In genomic region chr3:15974647-15975046, GRCh38 we compare ENCODE assay signal across 13 cellular contexts.
DNase-seq lines count a peak whose midpoint lies in the region; ATAC-seq and TF ChIP-seq lines count a peak whose summit lies in the region.
"Had no signal": no experiment of that assay in that cellular context is flagged by ENCODE, and none has a peak within 500 bp of the region (broad histone marks: within the 10 kb centered on the region; RNA-seq: fewer than 3 reads in every experiment).

No MANE protein-coding gene starts in this region.

- WGBS in endodermal cell (ENCODE audit: insufficient coverage in 1 of 2, insufficient read length in 1 of 2), 2 experiments: 42 to 81% methylated on average over 2 to 6 of the region's 6 CpGs

- H3K27ac Mint-ChIP-seq in endodermal cell: no peak overlapping the region
- H3K27ac Mint-ChIP-seq: CD4-positive, CD25-positive, alpha-beta regulatory T cell had no signal

- no peaks in the 10 kb centered on the region for H3K27me3 Mint-ChIP-seq in endodermal cell (ENCODE audit: insufficient read depth)

- H3K4me3 ChIP-seq in endodermal cell (ENCODE audit: low read length): no peak overlapping the region
- H3K4me3 ChIP-seq: ascending aorta, sigmoid colon had no signal

- H3K27ac ChIP-seq in endodermal cell (ENCODE audit: low read depth, low read length): no peak overlapping the region
- H3K27ac ChIP-seq: ascending aorta, sigmoid colon had no signal

- TF ChIP-seq CTCF in endodermal cell (conservative IDR thresholded peaks at IDR 0.05): peak; percentile 74

- no peaks in the 10 kb centered on the region for H3K27me3 ChIP-seq in endodermal cell (ENCODE audit: control insufficient read depth, insufficient read depth, low read length, poor library complexity, severe bottlenecking)
- H3K27me3 ChIP-seq: ascending aorta, sigmoid colon had no signal

- H3K4me1 Mint-ChIP-seq in endodermal cell: no peaks in the 10 kb centered on the region
- H3K4me1 Mint-ChIP-seq: CD4-positive, CD25-positive, alpha-beta regulatory T cell had no signal

- H3K36me3 ChIP-seq in endodermal cell (ENCODE audit: control insufficient read depth, insufficient read depth, low read length): no peaks in the 10 kb centered on the region
- H3K36me3 ChIP-seq: ascending aorta, sigmoid colon had no signal

- H3K4me1 ChIP-seq in endodermal cell (ENCODE audit: control insufficient read depth, insufficient read depth, low read length): no peaks in the 10 kb centered on the region
- H3K4me1 ChIP-seq: ascending aorta, sigmoid colon had no signal

- H3K9ac ChIP-seq in endodermal cell (ENCODE audit: extremely low read depth, low read length, poor library complexity, severe bottlenecking): no peak overlapping the region

- no peak overlapping the region for H3K4me3 Mint-ChIP-seq in endodermal cell
- H3K4me3 Mint-ChIP-seq: CD4-positive, CD25-positive, alpha-beta regulatory T cell had no signal

- H3K9me3 Mint-ChIP-seq in endodermal cell: no peaks in the 10 kb centered on the region

- ATAC-seq in GM18520 (IDR thresholded peaks at IDR 0.05; ENCODE audit: unreplicated experiment): no peak

- DNase-seq in stimulated activated CD4-positive, alpha-beta T cell treated with anti-CD3 and anti-CD28 coated beads, Interleukin-15, amount 100 ng/mL, for 24 hours: peak; percentile 15
- no peak for DNase-seq in stimulated activated CD4-positive, alpha-beta T cell treated with anti-CD3 and anti-CD28 coated beads, Interleukin-2, amount 100 ng/mL, for 24 hours
- DNase-seq in NOMO-1 treated with DMSO at 0.1 percent for 48 hours (lab: John Stamatoyannopoulos, UW; ENCODE audit: unreplicated experiment): peak; percentile 60
- peak; percentile 89 for DNase-seq in endodermal cell
- DNase-seq in cerebellar nuclear complex (lab: John Stamatoyannopoulos, UW): no peak
- no peak for DNase-seq in activated effector memory CD4-positive, alpha-beta T cell treated with Interleukin-2 at 50 U/mL for 16 hours
- no peak for DNase-seq in activated CD8-positive, alpha-beta memory T cell treated with anti-CD3 and anti-CD28 coated beads, Interleukin-2, amount 50 U/mL, for 48 hours
- DNase-seq: CD4-positive, CD25-positive, alpha-beta regulatory T cell; foreskin melanocyte; SHP77 treated with DMSO at 0.1 percent for 48 hours; sigmoid colon had no signal

- H3K9me3 ChIP-seq in endodermal cell (ENCODE audit: control insufficient read depth, low read length): no peaks in the 10 kb centered on the region
- H3K9me3 ChIP-seq: ascending aorta had no signal

- H3K36me3 Mint-ChIP-seq in endodermal cell (ENCODE audit: low read depth): no peaks in the 10 kb centered on the region
- H3K36me3 Mint-ChIP-seq: CD4-positive, CD25-positive, alpha-beta regulatory T cell had no signal

Comparison
In these comparisons a context has a peak if more than half of its experiments do, and no peak if none do; other contexts are left out.
1. DNase-seq: peak in stimulated activated CD4-positive, alpha-beta T cell treated with anti-CD3 and anti-CD28 coated beads, Interleukin-15, amount 100 ng/mL, for 24 hours (single experiment), NOMO-1 treated with DMSO at 0.1 percent for 48 hours (single experiment) and endodermal cell (single experiment); none in stimulated activated CD4-positive, alpha-beta T cell treated with anti-CD3 and anti-CD28 coated beads, Interleukin-2, amount 100 ng/mL, for 24 hours (0 of 2), cerebellar nuclear complex (0 of 2), activated effector memory CD4-positive, alpha-beta T cell treated with Interleukin-2 at 50 U/mL for 16 hours (single experiment) and activated CD8-positive, alpha-beta memory T cell treated with anti-CD3 and anti-CD28 coated beads, Interleukin-2, amount 50 U/mL, for 48 hours (single experiment).